Comparison of ENCODE assay signal across 13 cellular contexts in the genomic region with DNA sequence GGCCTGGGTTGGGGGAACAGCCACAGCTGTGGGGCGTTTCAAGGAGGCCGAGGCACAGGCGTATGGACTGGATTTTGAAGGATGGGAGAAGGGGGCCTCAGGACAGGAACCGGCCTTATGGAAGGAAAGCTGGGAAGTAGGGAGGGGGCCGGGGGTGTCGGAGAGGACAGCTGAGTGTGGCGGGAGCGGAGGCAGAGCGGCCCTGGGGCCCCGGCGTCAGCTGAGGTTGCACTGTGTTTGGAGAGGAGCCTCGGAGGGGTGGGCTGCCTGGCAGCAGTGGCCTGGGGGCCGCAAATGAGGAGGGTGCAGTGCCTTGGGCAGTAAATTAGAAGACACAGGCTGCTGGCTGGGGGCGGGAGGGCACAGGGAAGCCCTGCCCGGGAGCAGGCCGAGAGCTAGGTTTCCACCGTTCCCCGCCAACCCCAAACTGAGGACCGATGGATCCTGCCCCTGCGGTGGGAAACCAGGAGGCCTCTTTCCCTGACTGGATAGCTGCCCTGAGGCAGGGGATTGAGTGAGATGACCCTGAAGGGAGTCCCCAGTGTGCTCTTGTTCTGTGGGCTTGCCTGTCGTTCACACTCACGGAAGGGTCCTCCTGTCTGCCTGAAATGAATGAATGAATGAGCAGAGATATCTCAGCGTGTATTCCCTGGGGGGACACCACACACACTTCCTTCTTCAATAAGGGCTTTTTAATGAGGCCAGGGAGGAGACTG. TPM values are rescaled to one million over a fixed set of nuclear protein-coding genes. Genes with fewer than 3 reads are reported as not detected.
DNase-seq lines count a peak whose midpoint lies in the region; ATAC-seq and TF ChIP-seq lines count a peak whose summit lies in the region.
"Had no signal": no experiment of that assay in that cellular context is flagged by ENCODE, and none has a peak within 500 bp of the region (broad histone marks: within the 10 kb centered on the region; RNA-seq: fewer than 3 reads in every experiment).

No MANE protein-coding gene starts in this region.

- no peaks in the 10 kb centered on the region for H3K27me3 Mint-ChIP-seq in activated T-helper 2 cell treated with anti-CD3 and anti-CD28 coated beads, Interferon-gamma antibody, Interleukin-2, Interleukin-4, amounts not matched to agents 10 μg/mL and 5 μg/mL and 100 μg/mL, durations not matched to agents 14 hours and 24 hours and 36 hours (ENCODE audit: low read depth)
- peaks cover 0 to 7% (median 5%) of the 10 kb centered on the region in 3 donors for H3K27me3 Mint-ChIP-seq in naive B cell

- peaks cover 15% of the 10 kb centered on the region for H3K4me1 Mint-ChIP-seq in activated T-helper 2 cell treated with anti-CD3 and anti-CD28 coated beads, Interferon-gamma antibody, Interleukin-2, Interleukin-4, amounts not matched to agents 10 μg/mL and 5 μg/mL and 100 μg/mL, durations not matched to agents 14 hours and 24 hours and 36 hours (ENCODE audit: low read depth)
- H3K4me1 Mint-ChIP-seq in naive B cell, result peaks cover 17 to 26% (median 21%) of the 10 kb centered on the region in 3 donors

- no peaks in the 10 kb centered on the region for H3K36me3 ChIP-seq in ovary
- H3K36me3 ChIP-seq: upper lobe of right lung had no signal

- peak overlapping the region; percentile 29 for H3K27ac ChIP-seq in C4-2B
- no peak overlapping the region for H3K27ac ChIP-seq in ovary

- DNase-seq in GM10266 (ENCODE audit: extremely low spot score), result peak; percentile 37
- DNase-seq in activated T-helper 2 cell treated with anti-CD3 and anti-CD28 coated beads, Interferon-gamma antibody, Interleukin-2, Interleukin-4, amounts not matched to agents 10 μg/mL and 5 μg/mL and 100 μg/mL, durations not matched to agents 14 hours and 24 hours and 36 hours (ENCODE audit: low spot score), result no peak
- DNase-seq in naive B cell, result peak; percentile 18
- DNase-seq in ovary, result no peak
- no peak for DNase-seq in activated CD8-positive, alpha-beta memory T cell treated with anti-CD3 and anti-CD28 coated beads, Interleukin-2, amount 50 U/mL, for 48 hours
- no peak for DNase-seq in NOMO-1 treated with DMSO at 0.1 percent for 48 hours (lab: John Stamatoyannopoulos, UW; ENCODE audit: unreplicated experiment)
- DNase-seq: mammary epithelial cell, upper lobe of right lung had no signal

- TF ChIP-seq CTCF in C4-2B (conservative IDR thresholded peaks at IDR 0.05) (no peak), GM10266 (IDR thresholded peaks at IDR 0.05; ENCODE audit: control insufficient read depth, insufficient read depth, low read depth, missing control alignments) (no peak), ovary (IDR thresholded peaks at IDR 0.05) (no peak)

- H3K27ac Mint-ChIP-seq in activated T-helper 2 cell treated with anti-CD3 and anti-CD28 coated beads, Interferon-gamma antibody, Interleukin-2, Interleukin-4, amounts not matched to agents 10 μg/mL and 5 μg/mL and 100 μg/mL, durations not matched to agents 14 hours and 24 hours and 36 hours, result peak overlapping the region; percentile 58
- H3K27ac Mint-ChIP-seq in naive B cell, result peak overlapping the region in 4 of 6 donors; percentile 61 to 89 (median 72)

- H3K4me3 Mint-ChIP-seq in activated T-helper 2 cell treated with anti-CD3 and anti-CD28 coated beads, Interferon-gamma antibody, Interleukin-2, Interleukin-4, amounts not matched to agents 10 μg/mL and 5 μg/mL and 100 μg/mL, durations not matched to agents 14 hours and 24 hours and 36 hours (ENCODE audit: low read depth), result no peak overlapping the region
- H3K4me3 Mint-ChIP-seq in naive B cell, result peak overlapping the region; percentile 47 to 88 (median 63)

- intact Hi-C loops in activated T-helper 2 cell treated with anti-CD3 and anti-CD28 coated beads, Interferon-gamma antibody, Interleukin-2, Interleukin-4, amounts not matched to agents 10 μg/mL and 5 μg/mL and 100 μg/mL, durations not matched to agents 14 hours and 24 hours and 36 hours (cut with micrococcal nuclease), result loop anchor here (5.0 kb wide), 1 partner anchor 175 kb away; no protein-coding TSS in a partner anchor
- intact Hi-C loops in ovary (cut with DNase I), result loop anchor here (2.0 to 10.0 kb wide), 6 partner anchors 60 to 175 kb away; no protein-coding TSS in a partner anchor

- no peak overlapping the region for H3K4me3 ChIP-seq in ovary

- H3K36me3 Mint-ChIP-seq in activated T-helper 2 cell treated with anti-CD3 and anti-CD28 coated beads, Interferon-gamma antibody, Interleukin-2, Interleukin-4, amounts not matched to agents 10 μg/mL and 5 μg/mL and 100 μg/mL, durations not matched to agents 14 hours and 24 hours and 36 hours (ENCODE audit: low read depth), result no peaks in the 10 kb centered on the region
- H3K36me3 Mint-ChIP-seq in naive B cell, result no peaks in the 10 kb centered on the region

- H3K9me3 Mint-ChIP-seq in activated T-helper 2 cell treated with anti-CD3 and anti-CD28 coated beads, Interferon-gamma antibody, Interleukin-2, Interleukin-4, amounts not matched to agents 10 μg/mL and 5 μg/mL and 100 μg/mL, durations not matched to agents 14 hours and 24 hours and 36 hours, result no peaks in the 10 kb centered on the region
- H3K9me3 Mint-ChIP-seq in naive B cell, result no peaks in the 10 kb centered on the region

- H3K27me3 ChIP-seq in ovary, result no peaks in the 10 kb centered on the region
- H3K27me3 ChIP-seq: upper lobe of right lung had no signal

- H3K4me1 ChIP-seq in ovary (ENCODE audit: insufficient read depth), result peaks cover 2% of the 10 kb centered on the region

- 88 to 93% (median 91%) methylated on average over 23 of the region's 23 CpGs for WGBS in ovary, 3 donors

- TF ChIP-seq EP300 in ovary (IDR thresholded peaks at IDR 0.05), result no peak

- TF ChIP-seq POLR2A in ovary (IDR thresholded peaks at IDR 0.05), result no peak

- no peaks in the 10 kb centered on the region for H3K9me3 ChIP-seq in ovary
- H3K9me3 ChIP-seq: upper lobe of right lung had no signal

- ATAC-seq in naive B cell (ENCODE audit: low read depth in 2 of 2) (no peak), GM18867 (IDR thresholded peaks at IDR 0.05; ENCODE audit: unreplicated experiment) (no peak)

RNA-seq across cellular contexts. Expression of gene FOXJ1, which starts 18.5 kb away (rescaled TPM):
- total RNA-seq in activated T-helper 2 cell treated with anti-CD3 and anti-CD28 coated beads, Interferon-gamma antibody, Interleukin-2, Interleukin-4, amounts not matched to agents 10 μg/mL and 5 μg/mL and 100 μg/mL, durations not matched to agents 14 hours and 24 hours and 36 hours, result 0.11 TPM in 2 replicates
- polyA plus RNA-seq in naive B cell (ENCODE audit: low read depth in 6 of 6), result not detected
- total RNA-seq in ovary, result 100 to 1,000 TPM in 1 of 7 donors, 1 to 10 TPM in 4, under 1 TPM in 1, not detected in 1; 0.28 to 168 (median 6.9) TPM
- under 1 TPM in 1 of 2 donors, not detected in 1; 0.23 TPM for polyA plus RNA-seq in ovary
- total RNA-seq: HT1080, mammary epithelial cell had no signal
- polyA plus RNA-seq: mammary epithelial cell had no signal

RNA-seq across cellular contexts. Expression of gene EXOC7, which starts 19.0 kb away (rescaled TPM):
- 103 and 110 TPM in 2 replicates for total RNA-seq in activated T-helper 2 cell treated with anti-CD3 and anti-CD28 coated beads, Interferon-gamma antibody, Interleukin-2, Interleukin-4, amounts not matched to agents 10 μg/mL and 5 μg/mL and 100 μg/mL, durations not matched to agents 14 hours and 24 hours and 36 hours
- 10 to 100 TPM; 40.8 to 64.9 (median 54.0) TPM for polyA plus RNA-seq in naive B cell (ENCODE audit: low read depth in 6 of 6)
- 100 to 1,000 TPM in 5 of 7 donors, 10 to 100 TPM in 2; 46.9 to 121 (median 115) TPM for total RNA-seq in ovary
- polyA plus RNA-seq in ovary, result 10 to 100 TPM; 54.0 to 94.8 TPM

RNA-seq across cellular contexts. Expression of gene ZACN, which starts 43.6 kb away (rescaled TPM):
- 10.3 and 14.1 TPM in 2 replicates for total RNA-seq in activated T-helper 2 cell treated with anti-CD3 and anti-CD28 coated beads, Interferon-gamma antibody, Interleukin-2, Interleukin-4, amounts not matched to agents 10 μg/mL and 5 μg/mL and 100 μg/mL, durations not matched to agents 14 hours and 24 hours and 36 hours
- 1 to 10 TPM in 2 of 6 donors, under 1 TPM in 2, not detected in 2; 0.70 to 1.6 (median 1.1) TPM for polyA plus RNA-seq in naive B cell (ENCODE audit: low read depth in 6 of 6)
- total RNA-seq in ovary, result under 1 TPM in 3 of 7 donors, not detected in 4; 0.10 to 0.52 (median 0.34) TPM
- polyA plus RNA-seq in ovary, result 1 to 10 TPM in 1 of 2 donors, not detected in 1; 1.1 TPM
- total RNA-seq: glomerular endothelial cell, mammary epithelial cell, renal cortical epithelial cell, upper lobe of right lung had no signal
- polyA plus RNA-seq: mammary epithelial cell had no signal

RNA-seq across cellular contexts. Expression of gene GALR2, which starts 48.0 kb away (rescaled TPM):
- total RNA-seq in activated T-helper 2 cell treated with anti-CD3 and anti-CD28 coated beads, Interferon-gamma antibody, Interleukin-2, Interleukin-4, amounts not matched to agents 10 μg/mL and 5 μg/mL and 100 μg/mL, durations not matched to agents 14 hours and 24 hours and 36 hours, result 10.7 and 14.5 TPM in 2 replicates
- polyA plus RNA-seq in naive B cell (ENCODE audit: low read depth in 6 of 6) (1 to 10 TPM in 2 of 6 donors, under 1 TPM in 3, not detected in 1; 0.31 to 2.6 (median 0.72) TPM), ovary (not detected)
- under 1 TPM in 1 of 7 donors, not detected in 6; 0.34 TPM for total RNA-seq in ovary
- total RNA-seq: glomerular endothelial cell, mammary epithelial cell, upper lobe of right lung had no signal

RNA-seq across cellular contexts. Expression of gene SRP68, which starts 50.3 kb away (rescaled TPM):
- 188 and 194 TPM in 2 replicates for total RNA-seq in activated T-helper 2 cell treated with anti-CD3 and anti-CD28 coated beads, Interferon-gamma antibody, Interleukin-2, Interleukin-4, amounts not matched to agents 10 μg/mL and 5 μg/mL and 100 μg/mL, durations not matched to agents 14 hours and 24 hours and 36 hours
- polyA plus RNA-seq in naive B cell (ENCODE audit: low read depth in 6 of 6) (10 to 100 TPM; 31.4 to 68.1 (median 53.0) TPM), ovary (100 to 1,000 TPM in 1 of 2 donors, 10 to 100 TPM in 1; 47.3 to 101 TPM)
- 10 to 100 TPM; 33.0 to 83.2 (median 70.9) TPM for total RNA-seq in ovary

Comparison
In these comparisons a context has a peak if more than half of its experiments do, and no peak if none do; other contexts are left out.
1. DNase-seq: peak in GM10266 (single experiment) and naive B cell (single experiment); none in activated T-helper 2 cell treated with anti-CD3 and anti-CD28 coated beads, Interferon-gamma antibody, Interleukin-2, Interleukin-4, amounts not matched to agents 10 μg/mL and 5 μg/mL and 100 μg/mL, durations not matched to agents 14 hours and 24 hours and 36 hours (single experiment), ovary (0 of 5), activated CD8-positive, alpha-beta memory T cell treated with anti-CD3 and anti-CD28 coated beads, Interleukin-2, amount 50 U/mL, for 48 hours (single experiment) and NOMO-1 treated with DMSO at 0.1 percent for 48 hours (single experiment).